2 cellular contexts compared by ENCODE assay signal in genomic region chr11:89669586-89669985, GRCh38. TPM values are rescaled to one million over a fixed set of nuclear protein-coding genes. Genes with fewer than 3 reads are reported as not detected.
"Had no signal": no experiment of that assay in that cellular context is flagged by ENCODE, and none has a peak within 500 bp of the region (broad histone marks: within the 10 kb centered on the region; RNA-seq: fewer than 3 reads in every experiment).

No MANE protein-coding gene starts in this region.

RNA-seq across cellular contexts. Expression of gene TRIM77, which starts 40.5 kb away (rescaled TPM):
- total RNA-seq: G401, GM12878 had no signal
- polyA plus RNA-seq: GM12878 had no signal
